Comparison of ENCODE assay signal across 8 cellular contexts in genomic region chr19:39444598-39445257, GRCh38. TPM values are rescaled to one million over a fixed set of nuclear protein-coding genes. Genes with fewer than 3 reads are reported as not detected.
DNase-seq lines count a peak whose midpoint lies in the region; ATAC-seq, FAIRE-seq and TF ChIP-seq lines count a peak whose summit lies in the region.

No MANE protein-coding gene starts in this region.

- H3K4me1 Mint-ChIP-seq in endothelial cell (ENCODE audit: unreplicated experiment) (peaks cover 32% of the 10 kb centered on the region), natural killer cell (peaks cover 38 to 48% of the 10 kb centered on the region in 2 donors)

- peak overlapping the region; percentile 93 for H3K4me3 ChIP-seq in PC-3 (ENCODE audit: low read length)

- H3K9me3 Mint-ChIP-seq in endothelial cell (ENCODE audit: unreplicated experiment) (no peaks in the 10 kb centered on the region), natural killer cell (no peaks in the 10 kb centered on the region)

- no peaks in the 10 kb centered on the region for H3K9me3 ChIP-seq in PC-3 (ENCODE audit: low read length)

- peaks cover 30% of the 10 kb centered on the region for H3K4me1 ChIP-seq in PC-3 (ENCODE audit: insufficient read depth, low read length)

- peak overlapping the region; percentile 79 for H3K27ac ChIP-seq in PC-3 (ENCODE audit: low read length)

- BruUV-seq in PC-3 (replicated peaks; lab: Mats Ljungman, UMichigan), result TSS peak; percentile 96

- CTCF ChIA-PET in PC-3 (lab: Charles Lee), result interaction anchor here (0.7 kb wide), 1 partner anchor 87 kb away, joined by 4 read pairs; no protein-coding TSS in a partner anchor

- TF ChIP-seq CTCF in PC-3 (conservative IDR thresholded peaks at IDR 0.05; ENCODE audit: low read depth, low read length), result no peak
- no peak for TF ChIP-seq CTCF in endothelial cell (IDR thresholded peaks at IDR 0.05; ENCODE audit: unreplicated experiment)
- TF ChIP-seq CTCF in natural killer cell (IDR thresholded peaks at IDR 0.05), result no peak
- no peak for TF ChIP-seq CTCF in GM20000 (IDR thresholded peaks at IDR 0.05; ENCODE audit: extremely low read depth, missing control alignments)

- intact Hi-C loops in PC-3 (cut with micrococcal nuclease) (no loop called here), natural killer cell (cut with micrococcal nuclease) (loop anchor here (1.0 to 2.0 kb wide), 5 partner anchors 8 to 54 kb away; partner anchors contain the start of genes MED29, PAF1, PLEKHG2 and TIMM50)

- H3K36me3 ChIP-seq in PC-3 (ENCODE audit: low read depth, low read length), result peaks cover 2% of the 10 kb centered on the region; the same call in 1 of the 2 replicates

- H3K9me2 ChIP-seq in PC-3 (replicated peaks; ENCODE audit: low read length), result no peaks in the 10 kb centered on the region

- POLR2A ChIA-PET in PC-3 (lab: Charles Lee; ENCODE audit: unreplicated experiment), result interaction anchor here (1.0 kb wide), 1 partner anchor 9 kb away, joined by 4 read pairs; the partner anchor contains the start of gene RPS16

- H3K9ac ChIP-seq in PC-3 (ENCODE audit: low read length), result peak overlapping the region; percentile 97

- peaks cover 54% of the 10 kb centered on the region for H3K79me2 ChIP-seq in PC-3 (ENCODE audit: low read length)

- H4K20me1 ChIP-seq in PC-3 (ENCODE audit: low read length), result peaks cover 14% of the 10 kb centered on the region; the same call in 1 of the 2 replicates

- ATAC-seq in PC-3, result no peak
- peak in 2 of 3 donors; percentile 0 to 2 for ATAC-seq in natural killer cell
- no peak for ATAC-seq in HG03045 (IDR thresholded peaks at IDR 0.05; ENCODE audit: unreplicated experiment)

- DNase-seq in Daoy (ENCODE audit: low read depth) (peak; percentile 19), PC-3 (no peak), endothelial cell (ENCODE audit: low spot score) (no peak), natural killer cell (no peak), hepatic stellate cell (ENCODE audit: low spot score) (no peak), GM20000 (ENCODE audit: low spot score) (no peak), GM19239 (ENCODE audit: insufficient read length, low spot score) (no peak)

- no peaks in the 10 kb centered on the region for H3K27me3 ChIP-seq in PC-3 (ENCODE audit: low read length)

- no peak for FAIRE-seq in GM19239 (lab: Jason Lieb, UNC)

- H3F3A ChIP-seq in PC-3 (ENCODE audit: low read length, unreplicated experiment), result no peaks in the 10 kb centered on the region

- peak overlapping the region; percentile 92 for H3K4me2 ChIP-seq in PC-3 (ENCODE audit: low read length)

- peak overlapping the region; percentile 71 for H2AFZ ChIP-seq in PC-3 (ENCODE audit: low read length)

- H3K4me3 Mint-ChIP-seq in endothelial cell (ENCODE audit: unreplicated experiment), result peak overlapping the region; percentile 99
- H3K4me3 Mint-ChIP-seq in natural killer cell, result peak overlapping the region; percentile 98

- H3K27ac Mint-ChIP-seq in endothelial cell (ENCODE audit: unreplicated experiment) (peak overlapping the region; percentile 95), natural killer cell (peak overlapping the region; percentile 97 to 100)

- H3K36me3 Mint-ChIP-seq in endothelial cell (ENCODE audit: low read depth, unreplicated experiment), result peaks cover 17% of the 10 kb centered on the region
- no peaks in the 10 kb centered on the region for H3K36me3 Mint-ChIP-seq in natural killer cell

- H3K27me3 Mint-ChIP-seq in endothelial cell (ENCODE audit: unreplicated experiment) (peaks cover 11% of the 10 kb centered on the region), natural killer cell (ENCODE audit: low read depth in 2 of 2) (peaks cover 0 to 2% of the 10 kb centered on the region in 2 donors)

RNA-seq across cellular contexts. Expression of gene SUPT5H, which starts 0.7 kb away (rescaled TPM):
- 78.7 and 140 TPM in 2 replicates for total RNA-seq in Daoy (2014; rRNA removed; shearing (Covaris generic))
- total RNA-seq in PC-3 (2014; rRNA removed), result 59.9 and 95.0 TPM in 2 replicates
- total RNA-seq in endothelial cell (ENCODE audit: unreplicated experiment), result 139 TPM
- total RNA-seq in natural killer cell, result 100 to 1,000 TPM; 228 to 256 (median 230) TPM

RNA-seq across cellular contexts. Expression of gene RPS16, which starts 9.0 kb away (rescaled TPM):
- total RNA-seq in Daoy (2014; rRNA removed; shearing (Covaris generic)), result 54.9 and 71.8 TPM in 2 replicates
- total RNA-seq in PC-3 (2014; rRNA removed) (294 and 418 TPM in 2 replicates), endothelial cell (ENCODE audit: unreplicated experiment) (2,151 TPM), natural killer cell (1,000 to 10,000 TPM; 1,227 to 1,543 (median 1,399) TPM)

RNA-seq across cellular contexts. Expression of gene PLEKHG2, which starts 32.3 kb away (rescaled TPM):
- total RNA-seq in Daoy (2014; rRNA removed; shearing (Covaris generic)), result 3.0 and 6.9 TPM in 2 replicates
- total RNA-seq in PC-3 (2014; rRNA removed) (8.3 and 10.6 TPM in 2 replicates), endothelial cell (ENCODE audit: unreplicated experiment) (172 TPM), natural killer cell (100 to 1,000 TPM in 1 of 3 donors, 10 to 100 TPM in 2; 70.2 to 129 (median 80.7) TPM)

RNA-seq across cellular contexts. Expression of gene TIMM50, which starts 35.9 kb away (rescaled TPM):
- total RNA-seq in Daoy (2014; rRNA removed; shearing (Covaris generic)), result 108 and 116 TPM in 2 replicates
- total RNA-seq in PC-3 (2014; rRNA removed), result 97.2 and 123 TPM in 2 replicates
- total RNA-seq in endothelial cell (ENCODE audit: unreplicated experiment), result 86.2 TPM
- total RNA-seq in natural killer cell, result 10 to 100 TPM; 50.1 to 67.2 (median 60.8) TPM

RNA-seq across cellular contexts. Expression of gene ZFP36, which starts 38.1 kb away (rescaled TPM):
- 0.21 and 2.1 TPM in 2 replicates for total RNA-seq in Daoy (2014; rRNA removed; shearing (Covaris generic))
- 32.7 and 68.4 TPM in 2 replicates for total RNA-seq in PC-3 (2014; rRNA removed)
- 10.2 TPM for total RNA-seq in endothelial cell (ENCODE audit: unreplicated experiment)
- total RNA-seq in natural killer cell, result 1,000 to 10,000 TPM; 1,232 to 2,074 (median 1,769) TPM

Comparison
In these comparisons a context has a peak if more than half of its experiments do, and no peak if none do; other contexts are left out.
1. ATAC-seq: peak in natural killer cell (2 of 3); none in PC-3 (single experiment) and HG03045 (single experiment).